Comparison of ENCODE assay signal across 5 cellular contexts in the genomic region with DNA sequence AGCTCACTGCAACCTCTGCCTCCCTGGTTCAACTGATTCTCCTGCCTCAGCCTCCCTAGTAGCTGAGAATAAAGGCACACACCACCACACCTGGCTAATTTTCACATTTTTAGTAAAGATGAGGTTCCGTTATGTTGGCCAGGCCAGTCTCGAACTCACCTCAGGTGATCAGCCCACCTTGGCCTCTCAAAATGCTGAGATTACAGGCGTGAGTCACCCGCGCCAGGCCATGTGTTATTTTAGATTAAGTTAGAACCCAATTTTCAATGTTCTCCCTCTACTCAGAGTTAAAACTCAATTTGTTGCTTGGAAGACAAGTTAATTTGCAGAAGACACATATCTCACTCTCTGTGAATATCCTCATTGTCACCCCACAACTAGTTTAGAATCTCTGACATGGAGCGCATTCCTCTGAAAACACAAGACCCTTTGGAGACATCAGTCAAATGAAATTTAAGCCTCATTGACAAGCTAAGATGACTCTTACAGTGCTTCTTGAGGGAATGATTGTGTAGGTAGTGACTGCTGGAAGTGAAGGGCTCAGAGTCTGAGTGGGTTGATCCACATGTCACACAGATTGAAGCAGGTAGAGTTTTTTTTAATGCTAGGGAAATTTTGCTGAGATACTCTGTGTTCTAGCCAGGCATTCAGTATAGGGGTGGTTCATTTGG.
"Had no signal": no experiment of that assay in that cellular context is flagged by ENCODE, and none has a peak within 500 bp of the region (broad histone marks: within the 10 kb centered on the region; RNA-seq: fewer than 3 reads in every experiment).

No MANE protein-coding gene starts in this region.

- H3K4me3 ChIP-seq: GM23338, K562 had no signal

- DNase-seq: H9, HCEC 1CT, IMR-90 had no signal

- H3K4me2 ChIP-seq: GM23338 had no signal

- H2AFZ ChIP-seq: GM23338 had no signal

- ATAC-seq: GM23338, K562 had no signal
